1 cellular context compared by ENCODE assay signal in the genomic region with DNA sequence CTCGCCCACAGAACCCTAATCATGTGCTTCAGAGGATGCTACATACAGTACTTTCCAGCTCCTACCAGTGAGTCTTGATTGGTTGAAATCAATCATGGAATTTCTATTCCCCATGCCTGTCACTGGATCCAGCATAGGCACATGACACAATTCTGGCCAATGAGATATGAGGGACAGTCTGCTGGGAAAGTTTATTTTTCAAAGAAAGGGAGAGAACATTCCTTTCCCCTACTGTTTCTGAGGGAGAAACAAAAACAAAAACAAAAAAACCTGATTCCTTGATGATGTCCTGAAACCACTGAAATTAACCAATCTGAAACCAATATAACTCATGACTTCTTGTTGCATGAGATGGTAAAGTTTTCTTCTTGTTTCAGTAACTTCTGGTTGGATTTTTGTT.
TF ChIP-seq lines count a peak whose summit lies in the region.

No MANE protein-coding gene starts in this region.

TF ChIP-seq in GM12878, 131 proteins besides CTCF, POLR2A, EP300 and RAD21 (continued from another document):
- TF ChIP-seq RELB (IDR thresholded peaks at IDR 0.05; ENCODE audit: low read depth) (0 out of 2 replicates have a peak, but pooled peaks have one; percentile 47), MEF2B (IDR thresholded peaks at IDR 0.05; ENCODE audit: partially characterized antibody, poor library complexity, severe bottlenecking) (no peak), SMAD5 (IDR thresholded peaks at IDR 0.05; ENCODE audit: low read depth) (no peak), RAD51 (IDR thresholded peaks at IDR 0.05) (peak; percentile 56; the same call in 1 of the 2 replicates), HDAC6 (IDR thresholded peaks at IDR 0.05; ENCODE audit: unreplicated experiment) (no peak), FOS (IDR thresholded peaks at IDR 0.05; ENCODE audit: borderline replicate concordance, extremely low read depth, insufficient read length) (no peak), SMAD1 (IDR thresholded peaks at IDR 0.05; ENCODE audit: low read depth, partially characterized antibody) (no peak), TCF12 (IDR thresholded peaks at IDR 0.05; ENCODE audit: low read depth, low read length) (no peak), IKZF1 (conservative IDR thresholded peaks at IDR 0.05) (no peak), ZBTB40 (IDR thresholded peaks at IDR 0.05; ENCODE audit: borderline replicate concordance) (no peak), ZNF384 (IDR thresholded peaks at IDR 0.05; ENCODE audit: borderline replicate concordance, low read depth, low read length) (no peak), SKIL (IDR thresholded peaks at IDR 0.05; ENCODE audit: low read depth, poor library complexity, severe bottlenecking) (peak; percentile 7), SMARCA5 (IDR thresholded peaks at IDR 0.05) (no peak)
- TF ChIP-seq, protein P1, sequence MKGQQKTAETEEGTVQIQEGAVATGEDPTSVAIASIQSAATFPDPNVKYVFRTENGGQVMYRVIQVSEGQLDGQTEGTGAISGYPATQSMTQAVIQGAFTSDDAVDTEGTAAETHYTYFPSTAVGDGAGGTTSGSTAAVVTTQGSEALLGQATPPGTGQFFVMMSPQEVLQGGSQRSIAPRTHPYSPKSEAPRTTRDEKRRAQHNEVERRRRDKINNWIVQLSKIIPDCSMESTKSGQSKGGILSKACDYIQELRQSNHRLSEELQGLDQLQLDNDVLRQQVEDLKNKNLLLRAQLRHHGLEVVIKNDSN (IDR thresholded peaks at IDR 0.05; ENCODE audit: borderline replicate concordance, extremely low read length, insufficient read depth, low read depth, low read length) = no peak
